Comparison of ENCODE assay signal across 8 cellular contexts in genomic region chr15:69452702-69453513, GRCh38. TPM values are rescaled to one million over a fixed set of nuclear protein-coding genes. Genes with fewer than 3 reads are reported as not detected.
DNase-seq lines count a peak whose midpoint lies in the region; ATAC-seq, FAIRE-seq and TF ChIP-seq lines count a peak whose summit lies in the region.

RPLP1 (plus strand) TSS chr15:69452818; CDS start chr15:69452949, 131 bp downstream.

- peak; percentile 82 for ATAC-seq in HG02763 (IDR thresholded peaks at IDR 0.05; ENCODE audit: unreplicated experiment)
- ATAC-seq in left cardiac atrium, result peak; percentile 95 to 97

- peaks cover 49% of the 10 kb centered on the region for H3K36me3 Mint-ChIP-seq in T-helper 1 cell treated with Interleukin-12 subunit alpha and Interleukin-12 subunit beta and Interleukin-4 antibody, amounts not matched to agents 30 μg/mL and 1 μg/mL, for 36 hours (ENCODE audit: low read depth)
- H3K36me3 Mint-ChIP-seq in progenitor cell of endocrine pancreas (ENCODE audit: insufficient read depth), result peaks cover 21% of the 10 kb centered on the region

- peak; percentile 79 for DNase-seq in GM12892 (ENCODE audit: insufficient read length)
- peak; percentile 93 for DNase-seq in NCI-H1436 (lab: John Stamatoyannopoulos, UW)
- DNase-seq in amniotic stem cell (lab: John Stamatoyannopoulos, UW), result peak; percentile 88
- DNase-seq in left cardiac atrium, result peak; percentile 98
- peak; percentile 90 for DNase-seq in progenitor cell of endocrine pancreas (ENCODE audit: low spot score, unreplicated experiment)
- peak; percentile 98 for DNase-seq in ureter (ENCODE audit: low spot score)

- peak within 1 kb of the TSS; percentile 100 for H3K27ac Mint-ChIP-seq in T-helper 1 cell treated with Interleukin-12 subunit alpha and Interleukin-12 subunit beta and Interleukin-4 antibody, amounts not matched to agents 30 μg/mL and 1 μg/mL, for 36 hours
- H3K27ac Mint-ChIP-seq in progenitor cell of endocrine pancreas, result peak within 1 kb of the TSS; percentile 97

- peak within 1 kb of the TSS; percentile 99 for H3K4me3 Mint-ChIP-seq in T-helper 1 cell treated with Interleukin-12 subunit alpha and Interleukin-12 subunit beta and Interleukin-4 antibody, amounts not matched to agents 30 μg/mL and 1 μg/mL, for 36 hours
- peak within 1 kb of the TSS; percentile 95 for H3K4me3 Mint-ChIP-seq in progenitor cell of endocrine pancreas (ENCODE audit: low read depth)

- TF ChIP-seq CTCF in progenitor cell of endocrine pancreas (IDR thresholded peaks at IDR 0.05; ENCODE audit: unreplicated experiment), result no peak

- peaks cover 39% of the 10 kb centered on the region for H3K4me1 Mint-ChIP-seq in T-helper 1 cell treated with Interleukin-12 subunit alpha and Interleukin-12 subunit beta and Interleukin-4 antibody, amounts not matched to agents 30 μg/mL and 1 μg/mL, for 36 hours (ENCODE audit: low read depth)
- peaks cover 24% of the 10 kb centered on the region for H3K4me1 Mint-ChIP-seq in progenitor cell of endocrine pancreas (ENCODE audit: low read depth)

- intact Hi-C loops in left cardiac atrium (cut with DNase I), result no loop called here

- H3K27me3 Mint-ChIP-seq in T-helper 1 cell treated with Interleukin-12 subunit alpha and Interleukin-12 subunit beta and Interleukin-4 antibody, amounts not matched to agents 30 μg/mL and 1 μg/mL, for 36 hours (ENCODE audit: low read depth), result no peaks in the 10 kb centered on the region
- H3K27me3 Mint-ChIP-seq in progenitor cell of endocrine pancreas, result no peaks in the 10 kb centered on the region

- no peaks in the 10 kb centered on the region for H3K9me3 Mint-ChIP-seq in T-helper 1 cell treated with Interleukin-12 subunit alpha and Interleukin-12 subunit beta and Interleukin-4 antibody, amounts not matched to agents 30 μg/mL and 1 μg/mL, for 36 hours
- H3K9me3 Mint-ChIP-seq in progenitor cell of endocrine pancreas (ENCODE audit: low read depth), result no peaks in the 10 kb centered on the region

- peak; percentile 100 for TF ChIP-seq POLR2A in GM12892 (IDR thresholded peaks at IDR 0.05; ENCODE audit: low read depth, low read length)

- FAIRE-seq in GM12892 (lab: Jason Lieb, UNC), result no peak

RNA-seq across cellular contexts. Expression of gene RPLP1, which starts in this region (rescaled TPM):
- polyA plus RNA-seq in GM12892 (2012; ENCODE audit: missing spikeins), result 1,556 TPM
- 1,000 to 10,000 TPM; 1,031 to 1,042 TPM for total RNA-seq in left cardiac atrium
- 1,112 and 1,115 TPM in 2 replicates for total RNA-seq in progenitor cell of endocrine pancreas
- total RNA-seq in ureter, result 1,915 TPM

Comparison
In these comparisons a context has a peak if more than half of its experiments do, and no peak if none do; other contexts are left out.
1. Peak in every context shown above with its lines: DNase-seq and ATAC-seq.